9 cellular contexts compared by ENCODE assay signal in the genomic region with DNA sequence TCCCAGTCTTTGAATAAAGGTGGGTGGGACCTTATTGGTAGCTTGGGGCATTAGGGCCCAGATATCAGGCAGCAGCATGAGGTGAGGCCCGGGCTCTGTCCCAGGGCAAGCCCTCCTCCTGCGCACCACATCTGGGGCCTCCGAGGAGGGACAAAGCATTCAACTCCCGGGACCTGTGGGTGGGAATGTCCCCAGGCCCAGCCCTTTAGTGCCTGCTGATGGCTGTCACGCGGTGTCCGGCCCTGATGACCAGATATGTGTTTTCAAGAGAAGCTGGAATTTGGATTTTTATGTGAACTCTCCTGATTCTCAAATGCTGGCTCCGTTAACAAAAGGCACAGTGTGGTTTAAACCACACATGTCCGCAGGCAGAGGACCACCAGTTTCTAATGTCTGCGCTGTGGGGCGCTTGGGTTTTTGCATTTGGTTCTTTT. TPM values are rescaled to one million over a fixed set of nuclear protein-coding genes. Genes with fewer than 3 reads are reported as not detected.
DNase-seq lines count a peak whose midpoint lies in the region; ATAC-seq and TF ChIP-seq lines count a peak whose summit lies in the region.
"Had no signal": no experiment of that assay in that cellular context is flagged by ENCODE, and none has a peak within 500 bp of the region (broad histone marks: within the 10 kb centered on the region; RNA-seq: fewer than 3 reads in every experiment).

No MANE protein-coding gene starts in this region.

- TF ChIP-seq EP300 in tibial nerve (IDR thresholded peaks at IDR 0.05), result no peak

- H3K27me3 ChIP-seq in HUES48 (ENCODE audit: control insufficient read depth, insufficient read depth, low read length), result peaks cover 97% of the 10 kb centered on the region
- H3K27me3 ChIP-seq in tibial nerve, result no peaks in the 10 kb centered on the region

- H3K36me3 ChIP-seq in HUES48 (ENCODE audit: control insufficient read depth, insufficient read depth, low read length) (no peaks in the 10 kb centered on the region), mesodermal cell (ENCODE audit: control insufficient read depth, insufficient read depth, low read length) (peaks cover 3% of the 10 kb centered on the region), tibial nerve (peaks cover 0 to 4% (median 0%) of the 10 kb centered on the region in 3 donors)

- H3K4me3 Mint-ChIP-seq in chondrocyte (ENCODE audit: unreplicated experiment), result no peak overlapping the region
- H3K4me3 Mint-ChIP-seq in naive thymus-derived CD8-positive, alpha-beta T cell, result no peak overlapping the region

- no peaks in the 10 kb centered on the region for H3K27me3 Mint-ChIP-seq in chondrocyte (ENCODE audit: low read depth)
- no peaks in the 10 kb centered on the region for H3K27me3 Mint-ChIP-seq in naive thymus-derived CD8-positive, alpha-beta T cell

- H3K4me1 Mint-ChIP-seq in chondrocyte (ENCODE audit: low read depth), result peaks cover 72% of the 10 kb centered on the region
- peaks cover 26 to 40% (median 38%) of the 10 kb centered on the region in 4 donors for H3K4me1 Mint-ChIP-seq in naive thymus-derived CD8-positive, alpha-beta T cell

- H3K9ac ChIP-seq in HUES48 (ENCODE audit: low read depth, low read length), result no peak overlapping the region

- H3K4me1 ChIP-seq in HUES48 (ENCODE audit: control insufficient read depth, insufficient read depth, low read length), result peaks cover 30% of the 10 kb centered on the region
- peaks cover 54% of the 10 kb centered on the region for H3K4me1 ChIP-seq in mesodermal cell (ENCODE audit: control insufficient read depth, insufficient read depth, low read length, poor library complexity, severe bottlenecking)
- peaks cover 0 to 71% (median 40%) of the 10 kb centered on the region in 4 donors for H3K4me1 ChIP-seq in tibial nerve

- peak overlapping the region; percentile 93 for H3K27ac Mint-ChIP-seq in chondrocyte (ENCODE audit: unreplicated experiment)
- H3K27ac Mint-ChIP-seq in naive thymus-derived CD8-positive, alpha-beta T cell, result peak overlapping the region in 1 of 10 donors; percentile 10

- DNase-seq in chondrocyte (ENCODE audit: low spot score), result no peak
- no peak for DNase-seq in tibial nerve (ENCODE audit: low spot score in 2 of 2)
- no peak for DNase-seq in GM10266 (ENCODE audit: extremely low spot score)
- no peak for DNase-seq in naive thymus-derived CD8-positive, alpha-beta T cell
- DNase-seq: GDM1; stimulated activated CD4-positive, alpha-beta T cell treated with anti-CD3 and anti-CD28 coated beads, Interleukin-4, amount 100 ng/mL, for 4 hours had no signal

- POLR2A ChIA-PET in naive thymus-derived CD8-positive, alpha-beta T cell (lab: Charles Lee), result interaction anchor here (1.0 kb wide), 1 partner anchor 46 kb away, joined by 4 read pairs; no protein-coding TSS in a partner anchor

- H3K9me3 ChIP-seq in HUES48 (ENCODE audit: control insufficient read depth, insufficient read depth, low read length) (no peaks in the 10 kb centered on the region), mesodermal cell (ENCODE audit: control insufficient read depth, low read length) (no peaks in the 10 kb centered on the region), tibial nerve (no peaks in the 10 kb centered on the region)

- 34 to 40% methylated on average over 10 to 11 of the region's 11 CpGs for WGBS in mesodermal cell (ENCODE audit: insufficient coverage in 2 of 2), 2 experiments
- 45 to 69% methylated on average over 10 to 11 of the region's 11 CpGs for WGBS in tibial nerve, 2 donors

- H3K9me3 Mint-ChIP-seq in chondrocyte (ENCODE audit: low read depth), result no peaks in the 10 kb centered on the region
- H3K9me3 Mint-ChIP-seq in naive thymus-derived CD8-positive, alpha-beta T cell, result no peaks in the 10 kb centered on the region

- no peak for TF ChIP-seq POLR2A in tibial nerve (IDR thresholded peaks at IDR 0.05)

- H3K4me3 ChIP-seq in HUES48 (ENCODE audit: low read depth, low read length) (no peak overlapping the region), mesodermal cell (ENCODE audit: extremely low read depth, insufficient read depth, low read length, poor library complexity, severe bottlenecking) (no peak overlapping the region), tibial nerve (no peak overlapping the region)

- H3K27ac ChIP-seq in HUES48 (ENCODE audit: low read depth, low read length), result peak overlapping the region; percentile 86
- peak overlapping the region; percentile 65 for H3K27ac ChIP-seq in mesodermal cell (ENCODE audit: low read depth, low read length, severe bottlenecking)
- peak overlapping the region; percentile 3 to 79 (median 46) for H3K27ac ChIP-seq in tibial nerve

- no peak for TF ChIP-seq CTCF in chondrocyte (IDR thresholded peaks at IDR 0.05)
- TF ChIP-seq CTCF in tibial nerve (IDR thresholded peaks at IDR 0.05), result no peak
- no peak for TF ChIP-seq CTCF in GM10266 (IDR thresholded peaks at IDR 0.05; ENCODE audit: control insufficient read depth, insufficient read depth, low read depth, missing control alignments)

- ATAC-seq in GM21737 (IDR thresholded peaks at IDR 0.05; ENCODE audit: unreplicated experiment), result no peak
- ATAC-seq in naive thymus-derived CD8-positive, alpha-beta T cell, result no peak

- H3K36me3 Mint-ChIP-seq in chondrocyte (ENCODE audit: low read depth), result no peaks in the 10 kb centered on the region
- H3K36me3 Mint-ChIP-seq in naive thymus-derived CD8-positive, alpha-beta T cell, result peaks cover 0 to 8% (median 0%) of the 10 kb centered on the region in 3 donors

RNA-seq across cellular contexts. Expression of gene RAI1, which starts 30.5 kb away (rescaled TPM):
- total RNA-seq in chondrocyte, result 24.0 to 28.7 TPM (median 28.6 TPM) in 3 replicates
- 27.6 TPM for polyA plus RNA-seq in mesodermal cell (2013, experiment 1 of 2)
- polyA plus RNA-seq in mesodermal cell (2013, experiment 2 of 2), result 22.1 TPM
- 10 to 100 TPM; 32.9 to 52.7 (median 45.9) TPM for total RNA-seq in tibial nerve
- 10 to 100 TPM; 33.8 to 35.2 TPM for total RNA-seq in naive thymus-derived CD8-positive, alpha-beta T cell
- polyA plus RNA-seq in naive thymus-derived CD8-positive, alpha-beta T cell, result 1 to 10 TPM; 1.5 to 4.0 (median 2.3) TPM
